Comparison of ENCODE assay signal across 6 cellular contexts in the genomic region with DNA sequence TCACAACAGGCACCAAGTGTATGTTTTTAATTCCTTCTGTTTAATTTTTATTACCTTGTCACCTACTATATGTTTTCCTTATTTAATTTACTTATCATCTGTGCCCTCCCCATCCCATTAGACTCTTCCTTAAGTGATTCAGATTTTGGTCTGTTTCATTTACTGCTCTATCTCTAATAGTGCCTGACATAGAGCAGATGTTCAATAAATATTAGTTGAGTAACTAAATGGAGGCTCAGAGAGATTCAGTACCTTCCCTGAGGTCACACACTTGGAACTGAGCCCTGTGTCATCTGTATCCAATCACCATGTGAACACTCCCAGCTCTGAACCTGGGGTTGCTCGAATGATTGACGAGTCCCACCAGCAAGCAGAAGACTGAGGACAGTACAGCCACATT.
"Had no signal": no experiment of that assay in that cellular context is flagged by ENCODE, and none has a peak within 500 bp of the region (broad histone marks: within the 10 kb centered on the region; RNA-seq: fewer than 3 reads in every experiment).

No MANE protein-coding gene starts in this region.

- DNase-seq: GM23248, GOT3, H9, HCEC 1CT, KBM-7 had no signal

- H3K4me3 ChIP-seq: GM23248 had no signal

- H3K9ac ChIP-seq: GM23248 had no signal

- H2AFZ ChIP-seq: GM23248 had no signal

- H3K27ac ChIP-seq: GM23248, HL-60 had no signal
